Comparison of ENCODE assay signal across 12 cellular contexts in the genomic region with DNA sequence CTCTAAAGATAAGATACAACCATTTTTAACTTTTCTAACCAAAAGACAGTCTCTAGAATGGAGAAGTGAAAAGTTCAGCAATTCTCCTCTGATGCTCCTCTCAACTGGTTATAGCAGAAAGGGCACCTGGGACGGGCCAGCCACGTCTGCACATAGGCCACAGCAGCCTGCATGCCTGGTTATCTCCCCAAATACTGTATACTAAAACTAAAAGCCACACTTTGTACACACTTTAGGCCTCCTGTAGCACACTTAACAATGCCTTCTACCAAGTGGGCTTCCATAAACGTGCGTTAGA.
A peak's percentile ranks its signal among the peaks of the same experiment; 100 is the strongest.
DNase-seq lines count a peak whose midpoint lies in the region; ATAC-seq and TF ChIP-seq lines count a peak whose summit lies in the region.
"Had no signal": no experiment of that assay in that cellular context is flagged by ENCODE, and none has a peak within 500 bp of the region (broad histone marks: within the 10 kb centered on the region; RNA-seq: fewer than 3 reads in every experiment).

No MANE protein-coding gene starts in this region.

- BruUV-seq in PC-9 (replicated peaks; lab: Mats Ljungman, UMichigan) = no TSS peak

- no peak overlapping the region for H2BK120ac ChIP-seq in mesendoderm (ENCODE audit: low read depth, low read length)

- no peak for TF ChIP-seq CTCF in PC-9 (conservative IDR thresholded peaks at IDR 0.05)
- TF ChIP-seq CTCF in ovary (IDR thresholded peaks at IDR 0.05) = no peak
- TF ChIP-seq CTCF in CD14-positive monocyte (IDR thresholded peaks at IDR 0.05) = no peak

- no peaks in the 10 kb centered on the region for H3K27me3 Mint-ChIP-seq in CD4-positive, alpha-beta memory T cell
- no peaks in the 10 kb centered on the region for H3K27me3 Mint-ChIP-seq in CD14-positive monocyte (ENCODE audit: low read depth in 3 of 3)

- CTCF ChIA-PET in CD4-positive, alpha-beta memory T cell (lab: Charles Lee; ENCODE audit: partially characterized antibody) = no interaction called here
- CTCF ChIA-PET in PC-9 (lab: Charles Lee) = no interaction called here

- H3K79me2 ChIP-seq in PC-9 (ENCODE audit: low read depth) (no peaks in the 10 kb centered on the region), mesendoderm (ENCODE audit: control insufficient read depth, insufficient read depth, low read length) (no peaks in the 10 kb centered on the region)

- H3K9me2 ChIP-seq in PC-9 (ENCODE audit: insufficient read depth) = no peaks in the 10 kb centered on the region

- TF ChIP-seq EP300 in ovary (IDR thresholded peaks at IDR 0.05) = no peak

- POLR2A ChIA-PET in CD4-positive, alpha-beta memory T cell (lab: Charles Lee; ENCODE audit: partially characterized antibody) = interaction anchor here (1.0 to 2.6 kb wide), 3 partner anchors 10 to 78 kb away, joined by 3 to 7 read pairs (median 4); no protein-coding TSS in a partner anchor
- POLR2A ChIA-PET in PC-9 (lab: Charles Lee; ENCODE audit: unreplicated experiment) = no interaction called here

- H3K27ac Mint-ChIP-seq in CD4-positive, alpha-beta memory T cell = peak overlapping the region in 6 of 7 donors; percentile 70 to 93 (median 80)
- H3K27ac Mint-ChIP-seq in CD14-positive monocyte = peak overlapping the region in 2 of 7 donors; percentile 41 to 71

- H3K27ac ChIP-seq in CD4-positive, alpha-beta memory T cell (ENCODE audit: low read depth, low read length) = peak overlapping the region; percentile 1
- no peak overlapping the region for H3K27ac ChIP-seq in PC-9
- H3K27ac ChIP-seq in ovary = no peak overlapping the region
- no peak overlapping the region for H3K27ac ChIP-seq in mesendoderm (ENCODE audit: low read depth, low read length)
- H3K27ac ChIP-seq: upper lobe of right lung had no signal

- peaks cover 66 to 88% (median 77%) of the 10 kb centered on the region in 4 donors for H3K4me1 Mint-ChIP-seq in CD4-positive, alpha-beta memory T cell
- peaks cover 4% of the 10 kb centered on the region for H3K4me1 Mint-ChIP-seq in CD14-positive monocyte

- peaks cover 82% of the 10 kb centered on the region for H3K4me1 ChIP-seq in CD4-positive, alpha-beta memory T cell (ENCODE audit: insufficient read depth, low read length)
- no peaks in the 10 kb centered on the region for H3K4me1 ChIP-seq in PC-9 (replicated peaks; ENCODE audit: insufficient read depth)
- H3K4me1 ChIP-seq in ovary (ENCODE audit: insufficient read depth) = no peaks in the 10 kb centered on the region
- no peaks in the 10 kb centered on the region for H3K4me1 ChIP-seq in mesendoderm (ENCODE audit: control insufficient read depth, low read depth, low read length)

- H3K4me3 Mint-ChIP-seq in CD4-positive, alpha-beta memory T cell = peak overlapping the region in 2 of 8 donors; percentile 13 to 28
- H3K4me3 Mint-ChIP-seq in CD14-positive monocyte = peak overlapping the region in 1 of 2 donors; percentile 11

- intact Hi-C loops in CD4-positive, alpha-beta memory T cell (cut with micrococcal nuclease) = loop anchor here (2.0 to 5.0 kb wide), 4 partner anchors 13 to 36 kb away; no protein-coding TSS in a partner anchor
- intact Hi-C loops in PC-9 (cut with micrococcal nuclease; ENCODE audit: unreplicated experiment) (no loop called here), ovary (cut with DNase I) (no loop called here), CD14-positive monocyte (cut with micrococcal nuclease) (no loop called here)

- H2BK5ac ChIP-seq in mesendoderm (ENCODE audit: low read length) = no peak overlapping the region

- H3K9me3 Mint-ChIP-seq in CD4-positive, alpha-beta memory T cell = peaks cover 0 to 3% (median 0%) of the 10 kb centered on the region in 8 donors
- H3K9me3 Mint-ChIP-seq in CD14-positive monocyte = no peaks in the 10 kb centered on the region

- TF ChIP-seq POLR2A in ovary (IDR thresholded peaks at IDR 0.05) = no peak

- H2BK15ac ChIP-seq in mesendoderm (replicated peaks; ENCODE audit: low read depth) = no peak overlapping the region

- DNase-seq in CD4-positive, alpha-beta memory T cell = no peak
- no peak for DNase-seq in PC-9
- DNase-seq in ovary = no peak
- no peak for DNase-seq in mesendoderm
- DNase-seq in stimulated activated CD4-positive, alpha-beta T cell treated with anti-CD3 and anti-CD28 coated beads, Interleukin-1b, Interleukin-23, amount 100 ng/mL, for 48 hours = no peak
- DNase-seq in CD14-positive monocyte (ENCODE audit: low spot score) = no peak
- DNase-seq: effector memory CD4-positive, alpha-beta T cell; NK-92 treated with Interleukin-12 subunit alpha and Interleukin-12 subunit beta, amount 100 ng/mL, for 24 hours; upper lobe of right lung had no signal

- no peak overlapping the region for H3K23ac ChIP-seq in mesendoderm (ENCODE audit: low read length)

- peak; percentile 70 for ATAC-seq in GM19043 (IDR thresholded peaks at IDR 0.05; ENCODE audit: low read depth, unreplicated experiment)
- peak; percentile 83 for ATAC-seq in HG02885 (IDR thresholded peaks at IDR 0.05; ENCODE audit: poor library complexity, unreplicated experiment)
- ATAC-seq: upper lobe of right lung had no signal

- no peaks in the 10 kb centered on the region for H3K79me1 ChIP-seq in mesendoderm (ENCODE audit: low read length)

- peak overlapping the region; percentile 39; the same call in 1 of the 2 replicates for H2AFZ ChIP-seq in PC-9

- H3K4me3 ChIP-seq in CD4-positive, alpha-beta memory T cell (ENCODE audit: low read length in 2 of 2) = no peak overlapping the region
- no peak overlapping the region for H3K4me3 ChIP-seq in PC-9
- no peak overlapping the region for H3K4me3 ChIP-seq in ovary
- H3K4me3 ChIP-seq in mesendoderm (ENCODE audit: low read length) = no peak overlapping the region
- H3K4me3 ChIP-seq: smooth muscle cell, upper lobe of right lung had no signal

- H3K9me3 ChIP-seq in CD4-positive, alpha-beta memory T cell (ENCODE audit: control insufficient read depth in 1 of 2, low read length in 2 of 2) = no peaks in the 10 kb centered on the region
- no peaks in the 10 kb centered on the region for H3K9me3 ChIP-seq in PC-9 (ENCODE audit: insufficient read depth, low read depth)
- H3K9me3 ChIP-seq in ovary = no peaks in the 10 kb centered on the region
- H3K9me3 ChIP-seq: upper lobe of right lung had no signal

- WGBS in ovary, 3 donors = 92 to 93% (median 92%) methylated on average over 4 of the region's 4 CpGs
- WGBS in mesendoderm (ENCODE audit: extremely low coverage, insufficient coverage, low lambda C conversion rate) = no CpG with 5 or more reads among the region's 4 CpGs

- peaks cover 56 to 64% of the 10 kb centered on the region in 2 donors for H3K36me3 Mint-ChIP-seq in CD4-positive, alpha-beta memory T cell
- H3K36me3 Mint-ChIP-seq in CD14-positive monocyte = peaks cover 51 to 58% of the 10 kb centered on the region in 2 donors

- H3F3A ChIP-seq in PC-9 (ENCODE audit: insufficient read depth, low read depth) = no peaks in the 10 kb centered on the region

- H3K9ac ChIP-seq in mesendoderm (ENCODE audit: low read length) = no peak overlapping the region

- no peak overlapping the region for H4K8ac ChIP-seq in mesendoderm (ENCODE audit: low read depth, low read length)

- H3K4ac ChIP-seq in mesendoderm (ENCODE audit: low read depth, low read length) = no peak overlapping the region

- H3K18ac ChIP-seq in mesendoderm (ENCODE audit: low read length) = no peak overlapping the region

- H3K56ac ChIP-seq in mesendoderm (ENCODE audit: low read length) = no peak overlapping the region

- H3K4me2 ChIP-seq in PC-9 (no peak overlapping the region), mesendoderm (ENCODE audit: low read length) (no peak overlapping the region)

- no peak overlapping the region for H4K5ac ChIP-seq in mesendoderm (ENCODE audit: low read length)

- peaks cover 25% of the 10 kb centered on the region for H3K36me3 ChIP-seq in CD4-positive, alpha-beta memory T cell (ENCODE audit: insufficient read depth, low read length)
- H3K36me3 ChIP-seq in PC-9 (ENCODE audit: low read depth) (no peaks in the 10 kb centered on the region), ovary (no peaks in the 10 kb centered on the region), mesendoderm (ENCODE audit: control insufficient read depth, insufficient read depth, low read length) (no peaks in the 10 kb centered on the region)

- H4K20me1 ChIP-seq in PC-9 (ENCODE audit: insufficient read depth) = no peaks in the 10 kb centered on the region

- no peaks in the 10 kb centered on the region for H3K27me3 ChIP-seq in CD4-positive, alpha-beta memory T cell (ENCODE audit: insufficient read depth, low read length)
- H3K27me3 ChIP-seq in PC-9 (ENCODE audit: insufficient read depth, low read depth) (no peaks in the 10 kb centered on the region), ovary (no peaks in the 10 kb centered on the region), mesendoderm (ENCODE audit: insufficient read depth, low read length, poor library complexity) (no peaks in the 10 kb centered on the region)
- H3K27me3 ChIP-seq: upper lobe of right lung had no signal

- no peak overlapping the region for H2AK5ac ChIP-seq in mesendoderm (ENCODE audit: low read length)
